In the genomic region with DNA sequence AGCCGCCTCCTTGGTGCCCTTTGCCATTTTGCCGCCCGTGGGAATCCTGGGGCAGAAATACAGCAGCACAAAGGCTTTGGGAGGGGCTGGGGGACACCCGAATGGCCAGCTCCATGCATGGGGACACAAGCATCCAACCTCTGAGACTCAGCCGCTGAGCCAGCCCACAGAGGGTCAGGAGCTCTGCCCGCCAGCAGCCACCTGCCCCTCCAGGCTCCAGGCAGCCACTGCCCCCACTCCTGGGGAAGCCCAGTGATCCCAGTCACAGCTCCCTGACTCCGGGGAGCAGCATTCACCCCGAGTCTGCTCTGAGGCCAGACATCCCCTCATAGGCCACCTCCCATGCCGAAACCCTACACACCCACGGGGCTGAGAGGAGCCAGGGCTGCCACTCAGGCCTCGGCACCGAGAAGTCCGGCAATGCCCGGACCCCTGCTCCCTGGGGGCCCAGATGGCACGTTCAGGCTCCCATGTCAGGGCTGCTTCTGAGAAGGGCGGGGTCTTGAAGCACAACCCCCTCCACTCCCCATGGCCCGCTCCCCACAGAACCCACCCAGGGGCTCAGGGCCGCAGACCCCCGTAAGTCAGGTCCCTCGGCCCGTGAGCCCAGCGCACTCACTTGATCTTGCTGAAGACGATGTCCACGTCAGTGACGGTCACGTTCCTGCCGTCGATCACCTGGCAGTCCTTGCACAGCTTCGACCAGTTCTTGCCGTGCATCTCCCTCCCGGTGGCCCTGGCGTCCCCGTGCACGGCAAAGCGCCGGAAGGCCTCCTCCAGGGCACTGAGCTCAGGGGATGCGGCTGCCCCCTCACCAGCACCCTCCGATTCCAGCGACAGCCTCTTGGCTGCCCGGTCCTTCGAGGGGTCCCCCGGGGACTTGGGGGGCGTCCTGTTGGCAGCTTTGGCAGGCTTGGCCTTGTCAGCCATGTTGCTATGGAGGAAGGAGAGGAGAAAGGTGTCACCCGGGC, we compare ENCODE assay signal across 17 cellular contexts. TPM values are rescaled to one million over a fixed set of nuclear protein-coding genes. Genes with fewer than 3 reads are reported as not detected.
DNase-seq lines count a peak whose midpoint lies in the region; ATAC-seq and TF ChIP-seq lines count a peak whose summit lies in the region.
"Had no signal": no experiment of that assay in that cellular context is flagged by ENCODE, and none has a peak within 500 bp of the region (broad histone marks: within the 10 kb centered on the region; RNA-seq: fewer than 3 reads in every experiment).

No MANE protein-coding gene starts in this region.

- peaks cover 5% of the 10 kb centered on the region for H3K27me3 Mint-ChIP-seq in activated naive CD8-positive, alpha-beta T cell treated with anti-CD3 and anti-CD28 coated beads, Interleukin-2, amount 10 ng/mL, durations not matched to agents 7 days and 5 days
- peaks cover 8% of the 10 kb centered on the region for H3K27me3 Mint-ChIP-seq in activated naive CD8-positive, alpha-beta T cell treated with anti-CD3 and anti-CD28 coated beads, Interleukin-2, amount 50 U/mL, for 24 hours

- H3K36me3 ChIP-seq in colonic mucosa (no peaks in the 10 kb centered on the region), uterus (no peaks in the 10 kb centered on the region), SJCRH30 (no peaks in the 10 kb centered on the region)

- H3K4me3 Mint-ChIP-seq in activated naive CD8-positive, alpha-beta T cell treated with anti-CD3 and anti-CD28 coated beads, Interleukin-2, amount 10 ng/mL, durations not matched to agents 7 days and 5 days: no peak overlapping the region
- no peak overlapping the region for H3K4me3 Mint-ChIP-seq in activated naive CD8-positive, alpha-beta T cell treated with anti-CD3 and anti-CD28 coated beads, Interleukin-2, amount 50 U/mL, for 24 hours
- H3K4me3 Mint-ChIP-seq: B cell, IgD-negative memory B cell, memory B cell had no signal

- H3K27ac ChIP-seq in colonic mucosa (no peak overlapping the region), uterus (no peak overlapping the region), SJCRH30 (no peak overlapping the region)
- H3K27ac ChIP-seq: SK-N-MC had no signal

- TF ChIP-seq POLR2A in uterus (IDR thresholded peaks at IDR 0.05): no peak

- DNase-seq in activated naive CD8-positive, alpha-beta T cell treated with anti-CD3 and anti-CD28 coated beads, Interleukin-2, amount 10 ng/mL, durations not matched to agents 7 days and 5 days: peak; percentile 30
- DNase-seq in activated naive CD8-positive, alpha-beta T cell treated with anti-CD3 and anti-CD28 coated beads, Interleukin-2, amount 50 U/mL, for 24 hours: no peak
- DNase-seq in colonic mucosa (peak; percentile 14), mucosa of gallbladder (ENCODE audit: low spot score) (peak; percentile 8), uterus (peak; percentile 8 to 11), ACHN (no peak), retina (no peak), SJCRH30 (no peak)
- DNase-seq: amniotic stem cell, DMS153, NCI-H1048, NCI-H446 treated with DMSO at 0.1 percent for 48 hours had no signal

- H3K27ac Mint-ChIP-seq in activated naive CD8-positive, alpha-beta T cell treated with anti-CD3 and anti-CD28 coated beads, Interleukin-2, amount 10 ng/mL, durations not matched to agents 7 days and 5 days: no peak overlapping the region
- H3K27ac Mint-ChIP-seq in activated naive CD8-positive, alpha-beta T cell treated with anti-CD3 and anti-CD28 coated beads, Interleukin-2, amount 50 U/mL, for 24 hours: no peak overlapping the region
- H3K27ac Mint-ChIP-seq: B cell, IgD-negative memory B cell, memory B cell had no signal

- no peaks in the 10 kb centered on the region for H3K9me3 Mint-ChIP-seq in activated naive CD8-positive, alpha-beta T cell treated with anti-CD3 and anti-CD28 coated beads, Interleukin-2, amount 10 ng/mL, durations not matched to agents 7 days and 5 days
- no peaks in the 10 kb centered on the region for H3K9me3 Mint-ChIP-seq in activated naive CD8-positive, alpha-beta T cell treated with anti-CD3 and anti-CD28 coated beads, Interleukin-2, amount 50 U/mL, for 24 hours
- H3K9me3 Mint-ChIP-seq: IgD-negative memory B cell; memory B cell; stimulated activated naive CD8-positive, alpha-beta T cell treated with anti-CD3 and anti-CD28 coated beads, Interleukin-15, amount 100 ng/mL, for 72 hours had no signal

- intact Hi-C loops in colonic mucosa (cut with DNase I) (no loop called here), uterus (cut with DNase I; ENCODE audit: low total_unique reads) (loop anchor here (10.0 kb wide), 1 partner anchor 227 kb away; no protein-coding TSS in a partner anchor)

- no peak overlapping the region for H3K9ac ChIP-seq in colonic mucosa (ENCODE audit: low read depth in 2 of 2, low read length in 2 of 2)

- POLR2A ChIA-PET in activated naive CD8-positive, alpha-beta T cell treated with anti-CD3 and anti-CD28 coated beads, Interleukin-2, amount 10 ng/mL, durations not matched to agents 7 days and 5 days (lab: Charles Lee): no interaction called here

- H3K9me3 ChIP-seq in colonic mucosa (no peaks in the 10 kb centered on the region), uterus (no peaks in the 10 kb centered on the region), SJCRH30 (replicated peaks) (no peaks in the 10 kb centered on the region)

- H3K4me1 Mint-ChIP-seq in activated naive CD8-positive, alpha-beta T cell treated with anti-CD3 and anti-CD28 coated beads, Interleukin-2, amount 10 ng/mL, durations not matched to agents 7 days and 5 days: peaks cover 3% of the 10 kb centered on the region
- peaks cover 12% of the 10 kb centered on the region for H3K4me1 Mint-ChIP-seq in activated naive CD8-positive, alpha-beta T cell treated with anti-CD3 and anti-CD28 coated beads, Interleukin-2, amount 50 U/mL, for 24 hours

- ATAC-seq in activated naive CD8-positive, alpha-beta T cell treated with anti-CD3 and anti-CD28 coated beads, Interleukin-2, amount 10 ng/mL, durations not matched to agents 7 days and 5 days (ENCODE audit: low read depth): no peak
- no peak for ATAC-seq in activated naive CD8-positive, alpha-beta T cell treated with anti-CD3 and anti-CD28 coated beads, Interleukin-2, amount 50 U/mL, for 24 hours

- H3K4me3 ChIP-seq in colonic mucosa (no peak overlapping the region), uterus (no peak overlapping the region), SJCRH30 (no peak overlapping the region)
- H3K4me3 ChIP-seq: SK-N-MC had no signal

- H3K27me3 ChIP-seq in colonic mucosa (no peaks in the 10 kb centered on the region), uterus (no peaks in the 10 kb centered on the region), SJCRH30 (no peaks in the 10 kb centered on the region; the same call in 1 of the 2 replicates)

- H3K36me3 Mint-ChIP-seq in activated naive CD8-positive, alpha-beta T cell treated with anti-CD3 and anti-CD28 coated beads, Interleukin-2, amount 10 ng/mL, durations not matched to agents 7 days and 5 days: no peaks in the 10 kb centered on the region
- no peaks in the 10 kb centered on the region for H3K36me3 Mint-ChIP-seq in activated naive CD8-positive, alpha-beta T cell treated with anti-CD3 and anti-CD28 coated beads, Interleukin-2, amount 50 U/mL, for 24 hours (ENCODE audit: low read depth)
- H3K36me3 Mint-ChIP-seq: IgD-negative memory B cell, memory B cell had no signal

- H3K4me1 ChIP-seq in colonic mucosa: peaks cover 10% of the 10 kb centered on the region
- H3K4me1 ChIP-seq in uterus: peaks cover 0 to 21% of the 10 kb centered on the region in 2 donors
- H3K4me1 ChIP-seq in SJCRH30: no peaks in the 10 kb centered on the region

- in situ Hi-C loops in ACHN (cut with HindIII; ENCODE audit: low pct_ligation_motif_present, low pct_unique_long_range_greater_than_20kb, low sequenced_read_pairs): no loop called here

- TF ChIP-seq CTCF in colonic mucosa (IDR thresholded peaks at IDR 0.05): no peak
- no peak for TF ChIP-seq CTCF in uterus (IDR thresholded peaks at IDR 0.05)

RNA-seq across cellular contexts. Expression of gene TPPP, which starts 15.7 kb away (rescaled TPM):
- total RNA-seq in activated naive CD8-positive, alpha-beta T cell treated with anti-CD3 and anti-CD28 coated beads, Interleukin-2, amount 10 ng/mL, durations not matched to agents 7 days and 5 days: under 1 TPM; 0.40 to 0.55 TPM
- total RNA-seq in colonic mucosa: 1 to 10 TPM; 1.7 to 4.0 TPM
- total RNA-seq in mucosa of gallbladder: 9.9 TPM
- 1 to 10 TPM in 2 of 4 donors, under 1 TPM in 2; 0.26 to 8.0 (median 1.0) TPM for total RNA-seq in uterus
- total RNA-seq in SJCRH30 (2014; rRNA removed; shearing (Covaris generic)): 0.03 and 0.04 TPM in 2 replicates
- total RNA-seq: B cell had no signal

Comparison
In these comparisons a context has a peak if more than half of its experiments do, and no peak if none do; other contexts are left out.
1. DNase-seq: peak in activated naive CD8-positive, alpha-beta T cell treated with anti-CD3 and anti-CD28 coated beads, Interleukin-2, amount 10 ng/mL, durations not matched to agents 7 days and 5 days (single experiment), colonic mucosa (single experiment), mucosa of gallbladder (single experiment) and uterus (2 of 2); none in activated naive CD8-positive, alpha-beta T cell treated with anti-CD3 and anti-CD28 coated beads, Interleukin-2, amount 50 U/mL, for 24 hours (single experiment), ACHN (single experiment), retina (single experiment) and SJCRH30 (0 of 2).